ENCODE assay signal across 1 cellular context in the genomic region with DNA sequence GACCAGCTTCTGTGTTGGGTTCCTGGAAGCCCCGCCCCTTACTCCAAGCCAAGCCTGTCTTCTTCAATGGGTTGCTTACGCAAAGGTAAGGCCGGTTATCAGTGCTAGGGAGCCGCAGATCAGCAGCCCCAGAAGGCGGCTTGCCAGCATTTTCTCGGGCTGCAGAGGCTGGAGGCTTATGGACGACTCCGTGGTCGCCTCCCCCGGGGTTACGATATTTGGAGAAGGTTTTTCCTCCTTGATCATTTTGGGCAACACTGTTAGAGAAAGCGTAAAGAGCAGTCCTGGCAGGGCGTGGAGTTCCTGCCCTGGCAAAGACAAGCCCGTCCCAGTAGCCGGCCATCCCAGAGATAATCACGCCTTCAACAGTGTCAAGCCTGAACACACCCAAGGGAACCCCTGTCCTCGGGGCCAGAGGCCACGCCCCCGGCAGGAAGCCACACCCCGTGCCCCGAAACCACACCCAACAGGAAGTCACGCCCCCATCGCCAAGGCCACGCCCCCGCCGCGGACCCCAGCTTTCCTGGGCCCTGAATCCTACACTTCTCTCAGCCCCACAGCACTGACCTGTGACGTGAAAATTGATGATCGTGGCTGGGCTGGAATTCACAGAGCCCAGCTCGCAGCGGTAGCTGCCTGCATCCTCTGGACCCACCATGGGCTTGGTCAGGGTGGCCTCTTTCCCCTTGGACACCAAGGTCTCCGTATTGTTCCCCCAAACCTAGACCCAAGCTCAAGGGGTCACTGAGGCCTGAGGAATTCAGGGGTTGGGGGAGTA.
A peak's percentile ranks its signal among the peaks of the same experiment; 100 is the strongest.
TF ChIP-seq lines count a peak whose summit lies in the region.

No MANE protein-coding gene starts in this region.

TF ChIP-seq in K562, 482 proteins besides CTCF, POLR2A, EP300 and RAD21 (continued from another document and continues in another):
- TF ChIP-seq, protein P1, sequence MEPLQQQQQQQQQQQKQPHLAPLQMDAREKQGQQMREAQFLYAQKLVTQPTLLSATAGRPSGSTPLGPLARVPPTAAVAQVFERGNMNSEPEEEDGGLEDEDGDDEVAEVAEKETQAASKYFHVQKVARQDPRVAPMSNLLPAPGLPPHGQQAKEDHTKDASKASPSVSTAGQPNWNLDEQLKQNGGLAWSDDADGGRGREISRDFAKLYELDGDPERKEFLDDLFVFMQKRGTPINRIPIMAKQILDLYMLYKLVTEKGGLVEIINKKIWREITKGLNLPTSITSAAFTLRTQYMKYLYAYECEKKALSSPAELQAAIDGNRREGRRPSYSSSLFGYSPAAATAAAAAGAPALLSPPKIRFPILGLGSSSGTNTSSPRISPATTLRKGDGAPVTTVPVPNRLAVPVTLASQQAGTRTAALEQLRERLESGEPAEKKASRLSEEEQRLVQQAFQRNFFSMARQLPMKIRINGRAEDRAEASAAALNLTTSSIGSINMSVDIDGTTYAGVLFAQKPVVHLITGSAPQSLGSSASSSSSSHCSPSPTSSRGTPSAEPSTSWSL (CRISPR knock-in tag; IDR thresholded peaks at IDR 0.05; ENCODE audit: borderline replicate concordance): no peak
- TF ChIP-seq POLR2B (IDR thresholded peaks at IDR 0.05; ENCODE audit: low read depth, partially characterized antibody) (peak; percentile 33), SPI1 (IDR thresholded peaks at IDR 0.05; ENCODE audit: borderline replicate concordance, low read depth, low read length) (peak; percentile 66), KAT7 (CRISPR knock-in tag; IDR thresholded peaks at IDR 0.05; ENCODE audit: borderline replicate concordance) (0 out of 2 replicates have a peak, but pooled peaks have one; percentile 21), ESRRA (IDR thresholded peaks at IDR 0.05; ENCODE audit: borderline replicate concordance, low read depth) (0 out of 2 replicates have a peak, but pooled peaks have one; percentile 62), ZNF121 (CRISPR knock-in tag; conservative IDR thresholded peaks at IDR 0.05) (no peak), RB1 (IDR thresholded peaks at IDR 0.05; ENCODE audit: low read depth) (no peak), TAF1 (IDR thresholded peaks at IDR 0.05; ENCODE audit: control insufficient read depth, extremely low read depth, insufficient read depth, low read length, severe bottlenecking) (peak; percentile 17), GABPB2 (CRISPR knock-in tag; conservative IDR thresholded peaks at IDR 0.05) (no peak), SMARCA4 (IDR thresholded peaks at IDR 0.05) (peak; percentile 48), DPF2 (IDR thresholded peaks at IDR 0.05) (peak; percentile 83), ATF1 (CRISPR knock-in tag; IDR thresholded peaks at IDR 0.05) (no peak), ATF1 (tag; IDR thresholded peaks at IDR 0.05) (peak; percentile 56), MYBL2 (IDR thresholded peaks at IDR 0.05; ENCODE audit: low read depth) (no peak), MYBL2 (CRISPR knock-in tag; IDR thresholded peaks at IDR 0.05; ENCODE audit: borderline replicate concordance) (no peak), GABPA (tag; conservative IDR thresholded peaks at IDR 0.05; ENCODE audit: low read depth) (peak; percentile 64; the same call in 1 of the 2 replicates), U2AF2 (optimal IDR thresholded peaks at IDR 0.05; ENCODE audit: low read depth, low read length) (no peak), HDGF (IDR thresholded peaks at IDR 0.05) (peak; percentile 86), PCBP1 (IDR thresholded peaks at IDR 0.05; ENCODE audit: low read depth, low read length, poor library complexity, severe bottlenecking) (no peak), CEBPB (tag; IDR thresholded peaks at IDR 0.05) (peak; percentile 73), ZNF778 (CRISPR knock-in tag; IDR thresholded peaks at IDR 0.05) (no peak), TBP (optimal IDR thresholded peaks at IDR 0.05; ENCODE audit: low read depth, low read length) (peak; percentile 35), JUND (IDR thresholded peaks at IDR 0.05; ENCODE audit: borderline replicate concordance, low read depth, low read length) (peak; percentile 8; the same call in 1 of the 2 replicates), JUND (tag; IDR thresholded peaks at IDR 0.05; ENCODE audit: borderline replicate concordance, low read depth, low read length) (no peak), GATA2 (CRISPR knock-in tag; IDR thresholded peaks at IDR 0.05) (peak; percentile 50), SMAD4 (CRISPR knock-in tag; conservative IDR thresholded peaks at IDR 0.05) (peak; percentile 17; the same call in 1 of the 2 replicates)
- TF ChIP-seq, protein P2, sequence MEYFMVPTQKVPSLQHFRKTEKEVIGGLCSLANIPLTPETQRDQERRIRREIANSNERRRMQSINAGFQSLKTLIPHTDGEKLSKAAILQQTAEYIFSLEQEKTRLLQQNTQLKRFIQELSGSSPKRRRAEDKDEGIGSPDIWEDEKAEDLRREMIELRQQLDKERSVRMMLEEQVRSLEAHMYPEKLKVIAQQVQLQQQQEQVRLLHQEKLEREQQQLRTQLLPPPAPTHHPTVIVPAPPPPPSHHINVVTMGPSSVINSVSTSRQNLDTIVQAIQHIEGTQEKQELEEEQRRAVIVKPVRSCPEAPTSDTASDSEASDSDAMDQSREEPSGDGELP (CRISPR knock-in tag; IDR thresholded peaks at IDR 0.05; ENCODE audit: borderline replicate concordance): peak; percentile 64; the same call in 1 of the 2 replicates
- TF ChIP-seq, protein P3, sequence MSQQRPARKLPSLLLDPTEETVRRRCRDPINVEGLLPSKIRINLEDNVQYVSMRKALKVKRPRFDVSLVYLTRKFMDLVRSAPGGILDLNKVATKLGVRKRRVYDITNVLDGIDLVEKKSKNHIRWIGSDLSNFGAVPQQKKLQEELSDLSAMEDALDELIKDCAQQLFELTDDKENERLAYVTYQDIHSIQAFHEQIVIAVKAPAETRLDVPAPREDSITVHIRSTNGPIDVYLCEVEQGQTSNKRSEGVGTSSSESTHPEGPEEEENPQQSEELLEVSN (IDR thresholded peaks at IDR 0.05; ENCODE audit: borderline replicate concordance in 1 of 2, extremely low read depth in 1 of 2, insufficient read depth in 1 of 2, insufficient read length in 1 of 2, low read depth in 1 of 2, low read length in 1 of 2, poor library complexity in 1 of 2, severe bottlenecking in 1 of 2): peak in 1 of 2 experiments; percentile 14
- TF ChIP-seq, protein P4, sequence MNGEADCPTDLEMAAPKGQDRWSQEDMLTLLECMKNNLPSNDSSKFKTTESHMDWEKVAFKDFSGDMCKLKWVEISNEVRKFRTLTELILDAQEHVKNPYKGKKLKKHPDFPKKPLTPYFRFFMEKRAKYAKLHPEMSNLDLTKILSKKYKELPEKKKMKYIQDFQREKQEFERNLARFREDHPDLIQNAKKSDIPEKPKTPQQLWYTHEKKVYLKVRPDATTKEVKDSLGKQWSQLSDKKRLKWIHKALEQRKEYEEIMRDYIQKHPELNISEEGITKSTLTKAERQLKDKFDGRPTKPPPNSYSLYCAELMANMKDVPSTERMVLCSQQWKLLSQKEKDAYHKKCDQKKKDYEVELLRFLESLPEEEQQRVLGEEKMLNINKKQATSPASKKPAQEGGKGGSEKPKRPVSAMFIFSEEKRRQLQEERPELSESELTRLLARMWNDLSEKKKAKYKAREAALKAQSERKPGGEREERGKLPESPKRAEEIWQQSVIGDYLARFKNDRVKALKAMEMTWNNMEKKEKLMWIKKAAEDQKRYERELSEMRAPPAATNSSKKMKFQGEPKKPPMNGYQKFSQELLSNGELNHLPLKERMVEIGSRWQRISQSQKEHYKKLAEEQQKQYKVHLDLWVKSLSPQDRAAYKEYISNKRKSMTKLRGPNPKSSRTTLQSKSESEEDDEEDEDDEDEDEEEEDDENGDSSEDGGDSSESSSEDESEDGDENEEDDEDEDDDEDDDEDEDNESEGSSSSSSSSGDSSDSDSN (IDR thresholded peaks at IDR 0.05; ENCODE audit: borderline replicate concordance in 1 of 2, low read depth in 2 of 2, low read length in 2 of 2): peak; percentile 88 to 96; a peak in 3 of 4 replicates
- TF ChIP-seq, protein P5, sequence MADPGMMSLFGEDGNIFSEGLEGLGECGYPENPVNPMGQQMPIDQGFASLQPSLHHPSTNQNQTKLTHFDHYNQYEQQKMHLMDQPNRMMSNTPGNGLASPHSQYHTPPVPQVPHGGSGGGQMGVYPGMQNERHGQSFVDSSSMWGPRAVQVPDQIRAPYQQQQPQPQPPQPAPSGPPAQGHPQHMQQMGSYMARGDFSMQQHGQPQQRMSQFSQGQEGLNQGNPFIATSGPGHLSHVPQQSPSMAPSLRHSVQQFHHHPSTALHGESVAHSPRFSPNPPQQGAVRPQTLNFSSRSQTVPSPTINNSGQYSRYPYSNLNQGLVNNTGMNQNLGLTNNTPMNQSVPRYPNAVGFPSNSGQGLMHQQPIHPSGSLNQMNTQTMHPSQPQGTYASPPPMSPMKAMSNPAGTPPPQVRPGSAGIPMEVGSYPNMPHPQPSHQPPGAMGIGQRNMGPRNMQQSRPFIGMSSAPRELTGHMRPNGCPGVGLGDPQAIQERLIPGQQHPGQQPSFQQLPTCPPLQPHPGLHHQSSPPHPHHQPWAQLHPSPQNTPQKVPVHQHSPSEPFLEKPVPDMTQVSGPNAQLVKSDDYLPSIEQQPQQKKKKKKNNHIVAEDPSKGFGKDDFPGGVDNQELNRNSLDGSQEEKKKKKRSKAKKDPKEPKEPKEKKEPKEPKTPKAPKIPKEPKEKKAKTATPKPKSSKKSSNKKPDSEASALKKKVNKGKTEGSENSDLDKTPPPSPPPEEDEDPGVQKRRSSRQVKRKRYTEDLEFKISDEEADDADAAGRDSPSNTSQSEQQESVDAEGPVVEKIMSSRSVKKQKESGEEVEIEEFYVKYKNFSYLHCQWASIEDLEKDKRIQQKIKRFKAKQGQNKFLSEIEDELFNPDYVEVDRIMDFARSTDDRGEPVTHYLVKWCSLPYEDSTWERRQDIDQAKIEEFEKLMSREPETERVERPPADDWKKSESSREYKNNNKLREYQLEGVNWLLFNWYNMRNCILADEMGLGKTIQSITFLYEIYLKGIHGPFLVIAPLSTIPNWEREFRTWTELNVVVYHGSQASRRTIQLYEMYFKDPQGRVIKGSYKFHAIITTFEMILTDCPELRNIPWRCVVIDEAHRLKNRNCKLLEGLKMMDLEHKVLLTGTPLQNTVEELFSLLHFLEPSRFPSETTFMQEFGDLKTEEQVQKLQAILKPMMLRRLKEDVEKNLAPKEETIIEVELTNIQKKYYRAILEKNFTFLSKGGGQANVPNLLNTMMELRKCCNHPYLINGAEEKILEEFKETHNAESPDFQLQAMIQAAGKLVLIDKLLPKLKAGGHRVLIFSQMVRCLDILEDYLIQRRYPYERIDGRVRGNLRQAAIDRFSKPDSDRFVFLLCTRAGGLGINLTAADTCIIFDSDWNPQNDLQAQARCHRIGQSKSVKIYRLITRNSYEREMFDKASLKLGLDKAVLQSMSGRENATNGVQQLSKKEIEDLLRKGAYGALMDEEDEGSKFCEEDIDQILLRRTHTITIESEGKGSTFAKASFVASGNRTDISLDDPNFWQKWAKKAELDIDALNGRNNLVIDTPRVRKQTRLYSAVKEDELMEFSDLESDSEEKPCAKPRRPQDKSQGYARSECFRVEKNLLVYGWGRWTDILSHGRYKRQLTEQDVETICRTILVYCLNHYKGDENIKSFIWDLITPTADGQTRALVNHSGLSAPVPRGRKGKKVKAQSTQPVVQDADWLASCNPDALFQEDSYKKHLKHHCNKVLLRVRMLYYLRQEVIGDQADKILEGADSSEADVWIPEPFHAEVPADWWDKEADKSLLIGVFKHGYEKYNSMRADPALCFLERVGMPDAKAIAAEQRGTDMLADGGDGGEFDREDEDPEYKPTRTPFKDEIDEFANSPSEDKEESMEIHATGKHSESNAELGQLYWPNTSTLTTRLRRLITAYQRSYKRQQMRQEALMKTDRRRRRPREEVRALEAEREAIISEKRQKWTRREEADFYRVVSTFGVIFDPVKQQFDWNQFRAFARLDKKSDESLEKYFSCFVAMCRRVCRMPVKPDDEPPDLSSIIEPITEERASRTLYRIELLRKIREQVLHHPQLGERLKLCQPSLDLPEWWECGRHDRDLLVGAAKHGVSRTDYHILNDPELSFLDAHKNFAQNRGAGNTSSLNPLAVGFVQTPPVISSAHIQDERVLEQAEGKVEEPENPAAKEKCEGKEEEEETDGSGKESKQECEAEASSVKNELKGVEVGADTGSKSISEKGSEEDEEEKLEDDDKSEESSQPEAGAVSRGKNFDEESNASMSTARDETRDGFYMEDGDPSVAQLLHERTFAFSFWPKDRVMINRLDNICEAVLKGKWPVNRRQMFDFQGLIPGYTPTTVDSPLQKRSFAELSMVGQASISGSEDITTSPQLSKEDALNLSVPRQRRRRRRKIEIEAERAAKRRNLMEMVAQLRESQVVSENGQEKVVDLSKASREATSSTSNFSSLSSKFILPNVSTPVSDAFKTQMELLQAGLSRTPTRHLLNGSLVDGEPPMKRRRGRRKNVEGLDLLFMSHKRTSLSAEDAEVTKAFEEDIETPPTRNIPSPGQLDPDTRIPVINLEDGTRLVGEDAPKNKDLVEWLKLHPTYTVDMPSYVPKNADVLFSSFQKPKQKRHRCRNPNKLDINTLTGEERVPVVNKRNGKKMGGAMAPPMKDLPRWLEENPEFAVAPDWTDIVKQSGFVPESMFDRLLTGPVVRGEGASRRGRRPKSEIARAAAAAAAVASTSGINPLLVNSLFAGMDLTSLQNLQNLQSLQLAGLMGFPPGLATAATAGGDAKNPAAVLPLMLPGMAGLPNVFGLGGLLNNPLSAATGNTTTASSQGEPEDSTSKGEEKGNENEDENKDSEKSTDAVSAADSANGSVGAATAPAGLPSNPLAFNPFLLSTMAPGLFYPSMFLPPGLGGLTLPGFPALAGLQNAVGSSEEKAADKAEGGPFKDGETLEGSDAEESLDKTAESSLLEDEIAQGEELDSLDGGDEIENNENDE (IDR thresholded peaks at IDR 0.05; ENCODE audit: low read depth, low read length): no peak
- TF ChIP-seq, protein P6, sequence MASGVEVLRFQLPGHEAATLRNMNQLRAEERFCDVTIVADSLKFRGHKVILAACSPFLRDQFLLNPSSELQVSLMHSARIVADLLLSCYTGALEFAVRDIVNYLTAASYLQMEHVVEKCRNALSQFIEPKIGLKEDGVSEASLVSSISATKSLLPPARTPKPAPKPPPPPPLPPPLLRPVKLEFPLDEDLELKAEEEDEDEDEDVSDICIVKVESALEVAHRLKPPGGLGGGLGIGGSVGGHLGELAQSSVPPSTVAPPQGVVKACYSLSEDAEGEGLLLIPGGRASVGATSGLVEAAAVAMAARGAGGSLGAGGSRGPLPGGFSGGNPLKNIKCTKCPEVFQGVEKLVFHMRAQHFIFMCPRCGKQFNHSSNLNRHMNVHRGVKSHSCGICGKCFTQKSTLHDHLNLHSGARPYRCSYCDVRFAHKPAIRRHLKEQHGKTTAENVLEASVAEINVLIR (CRISPR knock-in tag; IDR thresholded peaks at IDR 0.05): no peak
- TF ChIP-seq, protein P7, sequence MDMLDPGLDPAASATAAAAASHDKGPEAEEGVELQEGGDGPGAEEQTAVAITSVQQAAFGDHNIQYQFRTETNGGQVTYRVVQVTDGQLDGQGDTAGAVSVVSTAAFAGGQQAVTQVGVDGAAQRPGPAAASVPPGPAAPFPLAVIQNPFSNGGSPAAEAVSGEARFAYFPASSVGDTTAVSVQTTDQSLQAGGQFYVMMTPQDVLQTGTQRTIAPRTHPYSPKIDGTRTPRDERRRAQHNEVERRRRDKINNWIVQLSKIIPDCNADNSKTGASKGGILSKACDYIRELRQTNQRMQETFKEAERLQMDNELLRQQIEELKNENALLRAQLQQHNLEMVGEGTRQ (CRISPR knock-in tag; IDR thresholded peaks at IDR 0.05): peak; percentile 46
